Comparison of ENCODE assay signal across 1 cellular context in the genomic region with DNA sequence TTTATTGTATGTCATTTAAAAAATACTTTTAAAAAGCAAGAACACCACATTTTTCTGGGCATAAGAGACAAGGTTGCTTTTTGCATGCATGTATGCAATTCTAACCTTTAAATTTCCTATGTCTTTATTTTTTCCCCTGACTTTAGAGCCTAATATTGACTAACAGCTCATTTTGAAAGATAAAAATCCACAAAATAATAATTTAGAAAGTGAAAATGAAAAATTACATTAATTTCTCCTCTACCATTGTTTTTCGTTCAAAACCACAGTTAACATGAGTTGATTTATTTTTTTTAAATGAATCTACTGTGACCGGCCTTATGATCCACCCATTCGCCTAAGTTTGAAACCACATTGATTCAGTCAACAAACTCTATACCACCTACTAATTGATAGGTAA.
A peak's percentile ranks its signal among the peaks of the same experiment; 100 is the strongest.
TF ChIP-seq lines count a peak whose summit lies in the region.

No MANE protein-coding gene starts in this region.

TF ChIP-seq in GM12878, 131 proteins besides CTCF, POLR2A, EP300 and RAD21 (continued from another document):
- TF ChIP-seq, protein P1, sequence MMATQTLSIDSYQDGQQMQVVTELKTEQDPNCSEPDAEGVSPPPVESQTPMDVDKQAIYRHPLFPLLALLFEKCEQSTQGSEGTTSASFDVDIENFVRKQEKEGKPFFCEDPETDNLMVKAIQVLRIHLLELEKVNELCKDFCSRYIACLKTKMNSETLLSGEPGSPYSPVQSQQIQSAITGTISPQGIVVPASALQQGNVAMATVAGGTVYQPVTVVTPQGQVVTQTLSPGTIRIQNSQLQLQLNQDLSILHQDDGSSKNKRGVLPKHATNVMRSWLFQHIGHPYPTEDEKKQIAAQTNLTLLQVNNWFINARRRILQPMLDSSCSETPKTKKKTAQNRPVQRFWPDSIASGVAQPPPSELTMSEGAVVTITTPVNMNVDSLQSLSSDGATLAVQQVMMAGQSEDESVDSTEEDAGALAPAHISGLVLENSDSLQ (IDR thresholded peaks at IDR 0.05) = no peak
- peak; percentile 45; the same call in 1 of the 2 replicates for TF ChIP-seq NFIC (IDR thresholded peaks at IDR 0.05; ENCODE audit: low read depth, low read length)
- TF ChIP-seq JUNB (IDR thresholded peaks at IDR 0.05) = peak; percentile 74
- TF ChIP-seq CREM (IDR thresholded peaks at IDR 0.05; ENCODE audit: low read depth) = no peak
- no peak for TF ChIP-seq USF2 (IDR thresholded peaks at IDR 0.05; ENCODE audit: borderline replicate concordance, low read depth, low read length)
- no peak for TF ChIP-seq USF1 (IDR thresholded peaks at IDR 0.05; ENCODE audit: borderline replicate concordance, extremely low read length, insufficient read depth, low read depth, low read length)
